Comparison of ENCODE assay signal across 9 cellular contexts in genomic region chr11:96162816-96163499, GRCh38.
A peak's percentile ranks its signal among the peaks of the same experiment; 100 is the strongest.
DNase-seq lines count a peak whose midpoint lies in the region; ATAC-seq, FAIRE-seq and TF ChIP-seq lines count a peak whose summit lies in the region.
"Had no signal": no experiment of that assay in that cellular context is flagged by ENCODE, and none has a peak within 500 bp of the region (broad histone marks: within the 10 kb centered on the region; RNA-seq: fewer than 3 reads in every experiment).

No MANE protein-coding gene starts in this region.

- H3K4me3 ChIP-seq in SJSA1 (no peak overlapping the region), fibroblast of mammary gland (ENCODE audit: control insufficient read depth, low read depth, low read length) (no peak overlapping the region), pancreas (no peak overlapping the region), trophoblast cell (ENCODE audit: low read depth, low read length) (no peak overlapping the region)

- H3K18ac ChIP-seq in trophoblast cell (ENCODE audit: low read length), result no peak overlapping the region

- H2AFZ ChIP-seq in trophoblast cell (ENCODE audit: insufficient read depth, low read length, poor library complexity), result no peak overlapping the region

- H3K23ac ChIP-seq in trophoblast cell (ENCODE audit: low read length), result no peak overlapping the region

- no peak overlapping the region for H4K12ac ChIP-seq in trophoblast cell (ENCODE audit: low read depth, low read length)

- H3K9me3 ChIP-seq in SJSA1 (replicated peaks) (no peaks in the 10 kb centered on the region), pancreas (no peaks in the 10 kb centered on the region), trophoblast cell (ENCODE audit: insufficient read depth, low read depth, low read length) (no peaks in the 10 kb centered on the region)

- no peak overlapping the region for H3K4ac ChIP-seq in trophoblast cell (ENCODE audit: low read depth, low read length)

- no peak overlapping the region for H3K14ac ChIP-seq in trophoblast cell (ENCODE audit: low read length)

- no peak for TF ChIP-seq CTCF in D721Med (IDR thresholded peaks at IDR 0.05; ENCODE audit: insufficient read depth, missing control alignments)
- TF ChIP-seq CTCF in fibroblast of mammary gland (conservative IDR thresholded peaks at IDR 0.05; ENCODE audit: control insufficient read depth, insufficient read depth, low read depth, low read length), result no peak
- TF ChIP-seq CTCF in pancreas (IDR thresholded peaks at IDR 0.05), result no peak

- intact Hi-C loops in pancreas (cut with DNase I) (no loop called here), posterior vena cava (cut with DNase I) (loop anchor here in 1 of 2 donors (10.0 kb wide), 1 partner anchor 72 kb away; no protein-coding TSS in a partner anchor)

- H3K27ac ChIP-seq in SJSA1 (peak overlapping the region; percentile 51), pancreas (no peak overlapping the region), trophoblast cell (ENCODE audit: low read depth, low read length) (no peak overlapping the region)

- no peak overlapping the region for H2AK5ac ChIP-seq in trophoblast cell (ENCODE audit: low read length)

- H3K36me3 ChIP-seq in SJSA1 (no peaks in the 10 kb centered on the region), pancreas (no peaks in the 10 kb centered on the region), trophoblast cell (ENCODE audit: control insufficient read depth in 1 of 2, insufficient read depth in 2 of 2, low read length in 2 of 2) (peaks cover 0 to 2% of the 10 kb centered on the region in 2 experiments)

- H3K4me1 ChIP-seq in SJSA1 (replicated peaks), result peaks cover 75% of the 10 kb centered on the region
- H3K4me1 ChIP-seq in pancreas, result no peaks in the 10 kb centered on the region
- H3K4me1 ChIP-seq in trophoblast cell (ENCODE audit: control insufficient read depth in 1 of 2, insufficient read depth in 2 of 2, low read length in 2 of 2), result peaks cover 12 to 18% of the 10 kb centered on the region in 2 experiments

- H3K79me1 ChIP-seq in trophoblast cell (ENCODE audit: low read length), result peaks cover 13% of the 10 kb centered on the region

- H4K91ac ChIP-seq in trophoblast cell (ENCODE audit: low read depth, low read length), result no peak overlapping the region

- DNase-seq in D721Med (ENCODE audit: insufficient read length, low spot score) (peak; percentile 30), SJSA1 (ENCODE audit: low read depth in 1 of 2, low spot score in 2 of 2) (peak in 1 of 2 experiments; percentile 35), fibroblast of mammary gland (ENCODE audit: low read depth) (peak; percentile 98), pancreas (peak in 1 of 6 donors; percentile 10), trophoblast cell (no peak), posterior vena cava (ENCODE audit: low spot score) (no peak)
- DNase-seq in activated effector memory CD4-positive, alpha-beta T cell treated with anti-CD3 and anti-CD28 coated beads, Interleukin-2, amount 50 U/mL, for 16 hours, result no peak
- DNase-seq: glutamatergic neuron had no signal

- WGBS in pancreas, 2 donors, result 64 to 70% methylated on average over 6 of the region's 6 CpGs
- no CpG with 5 or more reads among the region's 6 CpGs for WGBS in trophoblast cell (ENCODE audit: extremely low coverage, insufficient coverage, insufficient read length)

- no peak overlapping the region for H3K4me2 ChIP-seq in trophoblast cell (ENCODE audit: low read length)

- no peak overlapping the region for H2BK5ac ChIP-seq in trophoblast cell (ENCODE audit: low read depth, low read length, poor library complexity)

- FAIRE-seq in D721Med (lab: Jason Lieb, UNC) (peak; percentile 21), pancreas (lab: Jason Lieb, UNC) (no peak)

- H3K79me2 ChIP-seq in trophoblast cell (ENCODE audit: control insufficient read depth, insufficient read depth, low read length, poor library complexity), result peaks cover 4% of the 10 kb centered on the region

- H2BK12ac ChIP-seq in trophoblast cell (ENCODE audit: low read length), result no peak overlapping the region

- no peak overlapping the region for H4K8ac ChIP-seq in trophoblast cell (ENCODE audit: low read depth, low read length)

- ATAC-seq in pancreas (peak in 3 of 4 donors; percentile 25 to 57 (median 37)), GM19035 (IDR thresholded peaks at IDR 0.05; ENCODE audit: unreplicated experiment) (no peak)

- no peak overlapping the region for H3K9ac ChIP-seq in trophoblast cell (ENCODE audit: low read length)

- no peaks in the 10 kb centered on the region for H3K27me3 ChIP-seq in SJSA1 (replicated peaks)
- no peaks in the 10 kb centered on the region for H3K27me3 ChIP-seq in pancreas
- H3K27me3 ChIP-seq in trophoblast cell (ENCODE audit: insufficient read depth, low read length), result no peaks in the 10 kb centered on the region

- H2BK120ac ChIP-seq in trophoblast cell (ENCODE audit: insufficient read depth, low read length, poor library complexity), result no peak overlapping the region

Comparison
In these comparisons a context has a peak if more than half of its experiments do, and no peak if none do; other contexts are left out.
1. DNase-seq: peak in D721Med (single experiment) and fibroblast of mammary gland (single experiment); none in activated effector memory CD4-positive, alpha-beta T cell treated with anti-CD3 and anti-CD28 coated beads, Interleukin-2, amount 50 U/mL, for 16 hours (single experiment), trophoblast cell (0 of 2) and posterior vena cava (single experiment).